ENCODE assay signal across 25 cellular contexts in the genomic region with DNA sequence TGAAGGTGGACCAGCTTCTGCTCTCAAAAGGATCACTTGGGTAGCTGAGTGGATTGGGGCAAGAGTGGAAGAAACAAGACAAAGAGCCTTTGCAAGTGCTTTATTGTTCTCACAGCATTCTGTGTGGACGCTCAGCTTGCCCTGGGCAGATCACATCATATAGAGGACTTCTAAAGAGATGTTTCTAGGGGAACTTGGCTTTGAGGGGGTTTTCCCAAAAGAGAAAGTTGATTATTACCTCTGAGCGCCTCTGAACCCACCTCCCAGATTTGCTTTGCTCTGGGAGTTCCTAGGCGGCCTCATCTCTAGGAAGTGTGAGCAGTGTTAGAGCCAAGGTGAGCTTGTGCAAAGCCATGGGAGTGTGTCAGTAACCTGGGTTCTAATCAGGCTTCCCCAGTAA.
"Had no signal": no experiment of that assay in that cellular context is flagged by ENCODE, and none has a peak within 500 bp of the region (broad histone marks: within the 10 kb centered on the region; RNA-seq: fewer than 3 reads in every experiment).

No MANE protein-coding gene starts in this region.

- H3K36me3 ChIP-seq: esophagus muscularis mucosa, heart left ventricle, right lobe of liver, thyroid gland, vagina had no signal

- ATAC-seq: foreskin keratinocyte; heart left ventricle; left lobe of liver; lower lobe of right lung; right lobe of liver; stimulated activated naive CD8-positive, alpha-beta T cell treated with anti-CD3 and anti-CD28 coated beads, Interleukin-15, amount 100 ng/mL, for 72 hours had no signal

- H3K27ac Mint-ChIP-seq: activated CD4-positive, alpha-beta memory T cell treated with anti-CD3 and anti-CD28 coated beads, Interleukin-2, amount 10 ng/mL, durations not matched to agents 7 days and 5 days; activated CD4-positive, alpha-beta T cell treated with anti-CD3 and anti-CD28 coated beads, Interleukin-2, amount 10 ng/mL, durations not matched to agents 7 days and 5 days; activated naive CD4-positive, alpha-beta T cell treated with anti-CD3 and anti-CD28 coated beads, Interleukin-2, amount 10 ng/mL, durations not matched to agents 7 days and 5 days; activated T-helper 1 cell treated with anti-CD3 and anti-CD28 coated beads, Interleukin-12 subunit alpha, Interleukin-12 subunit beta, Interleukin-2, Interleukin-4 antibody, amounts not matched to agents 30 ng/mL and 10 ng/mL and 1 ng/mL, durations not matched to agents 14 hours and 24 hours and 36 hours; nephron; stimulated activated naive CD8-positive, alpha-beta T cell treated with anti-CD3 and anti-CD28 coated beads, Interleukin-15, amount 100 ng/mL, for 72 hours had no signal

- H3K27me3 Mint-ChIP-seq: stimulated activated naive CD8-positive, alpha-beta T cell treated with anti-CD3 and anti-CD28 coated beads, Interleukin-15, amount 100 ng/mL, for 72 hours had no signal

- H3K4me3 ChIP-seq: esophagus muscularis mucosa, heart left ventricle, lower lobe of right lung, right lobe of liver, thyroid gland, upper lobe of left lung, vagina had no signal

- H3K27me3 ChIP-seq: esophagus muscularis mucosa, foreskin keratinocyte, heart left ventricle, right lobe of liver, thyroid gland, upper lobe of left lung, vagina had no signal

- H3K9me3 ChIP-seq: lower lobe of right lung, right lobe of liver, thyroid gland, upper lobe of left lung, vagina had no signal

- DNase-seq: activated CD4-positive, alpha-beta memory T cell treated with anti-CD3 and anti-CD28 coated beads, Interleukin-2, amount 10 ng/mL, durations not matched to agents 7 days and 5 days; activated CD4-positive, alpha-beta T cell treated with anti-CD3 and anti-CD28 coated beads for 1 hour; activated CD4-positive, alpha-beta T cell treated with anti-CD3 and anti-CD28 coated beads, Interleukin-2, amount 10 ng/mL, durations not matched to agents 7 days and 5 days; activated gamma-delta T cell; activated naive CD4-positive, alpha-beta T cell treated with anti-CD3 and anti-CD28 coated beads, Interleukin-2, amount 10 ng/mL, durations not matched to agents 7 days and 5 days; anterior cingulate cortex; dermis blood vessel endothelial cell; effector CD4-positive, alpha-beta T cell; foreskin keratinocyte; heart left ventricle; hypothalamus; lower lobe of right lung; mesenchymal stem cell; stimulated activated CD4-positive, alpha-beta T cell treated with anti-CD3 and anti-CD28 coated beads, Interleukin-2, amount 100 ng/mL, for 48 hours; stimulated activated naive CD8-positive, alpha-beta T cell treated with anti-CD3 and anti-CD28 coated beads, Interleukin-15, amount 100 ng/mL, for 72 hours; substantia nigra; T-helper 2 cell; thyroid gland; upper lobe of left lung had no signal

- H3K4me1 Mint-ChIP-seq: nephron had no signal

- H3K9me3 Mint-ChIP-seq: stimulated activated naive CD8-positive, alpha-beta T cell treated with anti-CD3 and anti-CD28 coated beads, Interleukin-15, amount 100 ng/mL, for 72 hours had no signal

- H3K4me3 Mint-ChIP-seq: activated CD4-positive, alpha-beta memory T cell treated with anti-CD3 and anti-CD28 coated beads, Interleukin-2, amount 10 ng/mL, durations not matched to agents 7 days and 5 days; activated CD4-positive, alpha-beta T cell treated with anti-CD3 and anti-CD28 coated beads, Interleukin-2, amount 10 ng/mL, durations not matched to agents 7 days and 5 days; activated naive CD4-positive, alpha-beta T cell treated with anti-CD3 and anti-CD28 coated beads, Interleukin-2, amount 10 ng/mL, durations not matched to agents 7 days and 5 days; activated T-helper 1 cell treated with anti-CD3 and anti-CD28 coated beads, Interleukin-12 subunit alpha, Interleukin-12 subunit beta, Interleukin-2, Interleukin-4 antibody, amounts not matched to agents 30 ng/mL and 10 ng/mL and 1 ng/mL, durations not matched to agents 14 hours and 24 hours and 36 hours; nephron; stimulated activated naive CD8-positive, alpha-beta T cell treated with anti-CD3 and anti-CD28 coated beads, Interleukin-15, amount 100 ng/mL, for 72 hours had no signal

- H3K4me1 ChIP-seq: right lobe of liver, thyroid gland had no signal

- H3K27ac ChIP-seq: esophagus muscularis mucosa, foreskin keratinocyte, heart left ventricle, lower lobe of right lung, right lobe of liver, thyroid gland, upper lobe of left lung, vagina had no signal
